In genomic region chr6:39009476-39009875, GRCh38 we compare ENCODE assay signal across 24 cellular contexts. TPM values are rescaled to one million over a fixed set of nuclear protein-coding genes. Genes with fewer than 3 reads are reported as not detected.
DNase-seq lines count a peak whose midpoint lies in the region; ATAC-seq and TF ChIP-seq lines count a peak whose summit lies in the region.
"Had no signal": no experiment of that assay in that cellular context is flagged by ENCODE, and none has a peak within 500 bp of the region (broad histone marks: within the 10 kb centered on the region; RNA-seq: fewer than 3 reads in every experiment).

No MANE protein-coding gene starts in this region.

- no peaks in the 10 kb centered on the region for H3K36me3 Mint-ChIP-seq in endodermal cell (ENCODE audit: low read depth)
- H3K36me3 Mint-ChIP-seq: CD14-positive monocyte; CD8-positive, alpha-beta memory T cell had no signal

- DNase-seq in Right ventricle myocardium superior (no peak), right cardiac atrium (no peak), endodermal cell (no peak), NCI-H187 treated with DMSO at 0.1 percent for 48 hours (lab: John Stamatoyannopoulos, UW) (no peak), left lobe of liver (ENCODE audit: low spot score) (no peak)
- DNase-seq: 8988T; ACHN; AML-193; BE2C; Calu3; CD4-positive, alpha-beta T cell; CD8-positive, alpha-beta memory T cell; DMS53; DMS79 treated with DMSO at 0.1 percent for 48 hours; GF-D8; GOT3; H7; HCEC 1CT had no signal

- no peak overlapping the region for H3K4me3 ChIP-seq in right cardiac atrium (ENCODE audit: low read length)
- no peak overlapping the region for H3K4me3 ChIP-seq in HEK293 (ENCODE audit: low read depth, low read length)
- peak overlapping the region; percentile 17 for H3K4me3 ChIP-seq in endodermal cell (ENCODE audit: low read length)
- H3K4me3 ChIP-seq: A549; BLaER1 treated with 17β-estradiol and CSF1 and Interleukin-3, amounts not matched to agents 10 nM and 100 nM had no signal

- H3K9me3 ChIP-seq in right cardiac atrium (ENCODE audit: control insufficient read depth, low read length): no peaks in the 10 kb centered on the region
- no peaks in the 10 kb centered on the region for H3K9me3 ChIP-seq in HEK293 (ENCODE audit: control insufficient read depth, insufficient read depth, low read depth, low read length)
- H3K9me3 ChIP-seq in endodermal cell (ENCODE audit: control insufficient read depth, low read length): peaks cover 6% of the 10 kb centered on the region
- H3K9me3 ChIP-seq: A549, BE2C had no signal

- ATAC-seq in Right ventricle myocardium superior (ENCODE audit: poor library complexity): peak; percentile 55
- no peak for ATAC-seq in right cardiac atrium
- ATAC-seq in left lobe of liver: no peak
- ATAC-seq: A549 had no signal

- WGBS in right cardiac atrium: 0% methylated on average over 1 of the region's 1 CpG
- 0% methylated on average over 1 of the region's 1 CpG; no CpG with 5 or more reads in 1 of the 2 experiments for WGBS in endodermal cell (ENCODE audit: insufficient coverage in 1 of 2, insufficient read length in 1 of 2), 2 experiments

- intact Hi-C loops in Right ventricle myocardium superior (cut with DNase I) (no loop called here), right cardiac atrium (cut with DNase I) (no loop called here)

- no peak overlapping the region for H3K27ac Mint-ChIP-seq in endodermal cell
- H3K27ac Mint-ChIP-seq: CD14-positive monocyte; CD4-positive, alpha-beta T cell; CD8-positive, alpha-beta memory T cell had no signal

- peaks cover 34% of the 10 kb centered on the region for H3K4me1 Mint-ChIP-seq in endodermal cell
- H3K4me1 Mint-ChIP-seq: CD14-positive monocyte; CD8-positive, alpha-beta memory T cell had no signal

- CTCF ChIA-PET in HEK293 (lab: Yijun Ruan, JAX): interaction anchor here (0.9 to 3.6 kb wide), 6 partner anchors 9 to 156 kb away, joined by 3 to 17 read pairs (median 3); no protein-coding TSS in a partner anchor

- no peaks in the 10 kb centered on the region for H3K36me3 ChIP-seq in HEK293 (ENCODE audit: control insufficient read depth in 2 of 2, insufficient read depth in 1 of 2, low read length in 2 of 2)
- H3K36me3 ChIP-seq in endodermal cell (ENCODE audit: control insufficient read depth, insufficient read depth, low read length): no peaks in the 10 kb centered on the region
- H3K36me3 ChIP-seq: BE2C; BLaER1 treated with 17β-estradiol and CSF1 and Interleukin-3, amounts not matched to agents 10 nM and 100 nM had no signal

- H3K27ac ChIP-seq in right cardiac atrium (ENCODE audit: low read length): no peak overlapping the region
- no peak overlapping the region for H3K27ac ChIP-seq in HEK293 (ENCODE audit: extremely low read depth, low read depth, low read length)
- no peak overlapping the region for H3K27ac ChIP-seq in endodermal cell (ENCODE audit: low read depth, low read length)
- H3K27ac ChIP-seq: A549; BLaER1 treated with 17β-estradiol and CSF1 and Interleukin-3, amounts not matched to agents 10 nM and 100 nM had no signal

- H3K27me3 ChIP-seq in right cardiac atrium (ENCODE audit: control insufficient read depth, insufficient read depth): no peaks in the 10 kb centered on the region
- H3K27me3 ChIP-seq in endodermal cell (ENCODE audit: control insufficient read depth, insufficient read depth, low read length, poor library complexity, severe bottlenecking): no peaks in the 10 kb centered on the region
- H3K27me3 ChIP-seq: BLaER1 treated with 17β-estradiol and CSF1 and Interleukin-3, amounts not matched to agents 10 nM and 100 nM had no signal

- H3K4me1 ChIP-seq in right cardiac atrium (ENCODE audit: control insufficient read depth, insufficient read depth, low read length) (no peaks in the 10 kb centered on the region), HEK293 (ENCODE audit: control insufficient read depth, insufficient read depth, low read length) (peaks cover 3% of the 10 kb centered on the region), endodermal cell (ENCODE audit: control insufficient read depth, insufficient read depth, low read length) (peaks cover 12% of the 10 kb centered on the region)
- H3K4me1 ChIP-seq: A549; BE2C; BLaER1 treated with 17β-estradiol and CSF1 and Interleukin-3, amounts not matched to agents 10 nM and 100 nM had no signal

- H3K4me3 Mint-ChIP-seq in endodermal cell: no peak overlapping the region
- H3K4me3 Mint-ChIP-seq: CD14-positive monocyte; CD4-positive, alpha-beta T cell; CD8-positive, alpha-beta memory T cell had no signal

- peaks cover 32% of the 10 kb centered on the region for H3K27me3 Mint-ChIP-seq in endodermal cell (ENCODE audit: insufficient read depth)

- H3K9me3 Mint-ChIP-seq in endodermal cell: no peaks in the 10 kb centered on the region
- H3K9me3 Mint-ChIP-seq: CD4-positive, alpha-beta T cell; CD8-positive, alpha-beta memory T cell had no signal

- H3K9ac ChIP-seq in endodermal cell (ENCODE audit: extremely low read depth, low read length, poor library complexity, severe bottlenecking): no peak overlapping the region
- H3K9ac ChIP-seq: BLaER1 treated with 17β-estradiol and CSF1 and Interleukin-3, amounts not matched to agents 10 nM and 100 nM had no signal

- POLR2A ChIA-PET in HEK293 (lab: Yijun Ruan, JAX): no interaction called here

- TF ChIP-seq CTCF in HEK293 (tag by site-specific recombination; IDR thresholded peaks at IDR 0.05): no peak
- no peak for TF ChIP-seq CTCF in endodermal cell (conservative IDR thresholded peaks at IDR 0.05)

TF ChIP-seq in HEK293, 187 proteins besides CTCF, POLR2A, EP300 and RAD21:
- peak; percentile 65 for TF ChIP-seq FEZF1 (tag by site-specific recombination; IDR thresholded peaks at IDR 0.05)
- no peak for TF ChIP-seq ZNF266 (tag by site-specific recombination; IDR thresholded peaks at IDR 0.05; ENCODE audit: low read depth)
- TF ChIP-seq ZBTB44 (tag by site-specific recombination; IDR thresholded peaks at IDR 0.05): peak; percentile 68

RNA-seq across cellular contexts. Expression of gene GLP1R, which starts 39.1 kb away (rescaled TPM):
- total RNA-seq in Right ventricle myocardium superior (6.5 TPM), right cardiac atrium (1 to 10 TPM; 3.1 to 9.4 (median 4.7) TPM), endodermal cell (under 1 TPM in 1 of 2 donors, not detected in 1; 0.15 TPM), left lobe of liver (not detected)
- 3.5 TPM for polyA plus RNA-seq in right cardiac atrium
- polyA plus RNA-seq in endodermal cell (2013, experiment 1 of 2): 0.18 TPM
- 0.25 TPM for polyA plus RNA-seq in endodermal cell (2013, experiment 2 of 2)
- total RNA-seq: CD4-positive, alpha-beta T cell; CD8-positive, alpha-beta memory T cell; Daoy; G401 had no signal
- polyA plus RNA-seq: A549; CD14-positive monocyte; CD8-positive, alpha-beta memory T cell had no signal
